In genomic region chr17:40443196-40443987, GRCh38 we compare ENCODE assay signal across 8 cellular contexts. TPM values are rescaled to one million over a fixed set of nuclear protein-coding genes. Genes with fewer than 3 reads are reported as not detected.
A peak's percentile ranks its signal among the peaks of the same experiment; 100 is the strongest.
DNase-seq lines count a peak whose midpoint lies in the region; ATAC-seq, FAIRE-seq and TF ChIP-seq lines count a peak whose summit lies in the region.

IGFBP4 (plus strand) TSS chr17:40443450; CDS start chr17:40443736, 286 bp downstream.

- no peaks in the 10 kb centered on the region for H3K9me3 ChIP-seq in HepG2 (ENCODE audit: low read length)

- peak within 1 kb of the TSS; percentile 98 for H3K4me2 ChIP-seq in HepG2 (ENCODE audit: low read depth, low read length)

- TF ChIP-seq EP300 in HepG2 (IDR thresholded peaks at IDR 0.05; ENCODE audit: low read depth in 2 of 2, low read length in 2 of 2) (no peak), HepG2 (CRISPR knock-in tag; IDR thresholded peaks at IDR 0.05; ENCODE audit: borderline replicate concordance) (no peak)

- POLR2A ChIA-PET in HepG2 (lab: Yijun Ruan, JAX): interaction anchor here (0.7 to 1.8 kb wide), 8 partner anchors 8 to 117 kb away, joined by 3 to 8 read pairs (median 5); partner anchors contain the start of gene TOP2A

- peak in 1 of 2 experiments; percentile 33; a peak in 1 of 4 replicates for TF ChIP-seq POLR2A in HepG2 (IDR thresholded peaks at IDR 0.05; ENCODE audit: insufficient read depth in 1 of 2, low read depth in 2 of 2, low read length in 2 of 2)

- 19% methylated on average over 31 of the region's 98 CpGs for WGBS in HepG2 (ENCODE audit: low lambda C conversion rate)

- TF ChIP-seq CTCF in 22Rv1 (IDR thresholded peaks at IDR 0.05) (peak; percentile 84), HepG2 (CRISPR knock-in tag; IDR thresholded peaks at IDR 0.05) (peak; percentile 92)

- no peaks in the 10 kb centered on the region for H3K79me2 ChIP-seq in HepG2 (ENCODE audit: insufficient read depth, low read length)

- H3K4me3 ChIP-seq in HepG2 (replicated peaks in 1 of 3; ENCODE audit: insufficient read depth in 1 of 3, low read depth in 2 of 3, low read length in 3 of 3): peak within 1 kb of the TSS; percentile 38 to 81 (median 67)

- no peak within 1 kb of the TSS for H2AFZ ChIP-seq in HepG2 (ENCODE audit: low read length)

- H3K4me1 ChIP-seq in HepG2 (ENCODE audit: insufficient read depth, low read length): peaks cover 54% of the 10 kb centered on the region

- CTCF ChIA-PET in HepG2 (lab: Yijun Ruan, JAX; ENCODE audit: low intra/inter-chr PET ratio, low total read pairs): interaction anchor here (0.8 to 1.9 kb wide), 4 partner anchors 44 to 117 kb away, joined by 3 to 8 read pairs (median 4); no protein-coding TSS in a partner anchor

- H3K27me3 ChIP-seq in HepG2 (ENCODE audit: control insufficient read depth in 1 of 2, insufficient read depth in 2 of 2, low read length in 2 of 2): peaks cover 1 to 6% of the 10 kb centered on the region in 2 experiments; a peak in 3 of 5 replicates

- in situ Hi-C loops in HepG2 (cut with HindIII; ENCODE audit: extremely low pct_ligation_motif_present, low pct_unique_long_range_greater_than_20kb): loop anchor here (5.0 kb wide), 2 partner anchors 89 to 119 kb away; no protein-coding TSS in a partner anchor

- TF ChIP-seq RAD21 in HepG2 (CRISPR knock-in tag; IDR thresholded peaks at IDR 0.05): peak; percentile 87

- DNase-seq in NCI-H510A (lab: John Stamatoyannopoulos, UW) (peak; percentile 64), dermis blood vessel endothelial cell (peak; percentile 86), HepG2 (ENCODE audit: low spot score) (peak; percentile 69)
- DNase-seq in activated CD4-positive, alpha-beta T cell treated with anti-CD3 and anti-CD28 coated beads, Interleukin-2, amount 50 U/mL, for 4 hours: peak; percentile 54 to 57
- DNase-seq in stimulated activated CD4-positive, alpha-beta T cell treated with anti-CD3 and anti-CD28 coated beads, Interleukin-4, amount 100 ng/mL, for 24 hours: peak; percentile 66

- no peak within 1 kb of the TSS for H3K27ac ChIP-seq in 22Rv1
- no peak within 1 kb of the TSS for H3K27ac ChIP-seq in HepG2 (ENCODE audit: extremely low read length, insufficient read depth, low read length)

- no peaks in the 10 kb centered on the region for H4K20me1 ChIP-seq in HepG2 (ENCODE audit: insufficient read depth, low read length)

- no TSS peak for BruUV-seq in HepG2 (replicated peaks; lab: Mats Ljungman, UMichigan)

- no peak for FAIRE-seq in HepG2 (lab: Jason Lieb, UNC)

- ATAC-seq in GM19463 (IDR thresholded peaks at IDR 0.05; ENCODE audit: unreplicated experiment): peak; percentile 50
- peak; percentile 68 for ATAC-seq in HepG2
- ATAC-seq in HG03460 (IDR thresholded peaks at IDR 0.05; ENCODE audit: unreplicated experiment): no peak

- peak within 1 kb of the TSS; percentile 20 for H3K9ac ChIP-seq in HepG2 (ENCODE audit: insufficient read depth, low read depth, low read length)

- intact Hi-C loops in HepG2 (cut with micrococcal nuclease; ENCODE audit: unreplicated experiment): loop anchor here (2.0 kb wide), 1 partner anchor 19 kb away; no protein-coding TSS in a partner anchor

- no peaks in the 10 kb centered on the region for H3K36me3 ChIP-seq in HepG2 (replicated peaks in 1 of 2; ENCODE audit: control insufficient read depth in 1 of 2, insufficient read depth in 2 of 2, low read length in 2 of 2)

TF ChIP-seq in HepG2, 621 proteins besides CTCF, POLR2A, EP300 and RAD21 (continues in another document):
- TF ChIP-seq DPF2 (CRISPR knock-in tag; IDR thresholded peaks at IDR 0.05; ENCODE audit: borderline replicate concordance, low read depth): no peak
- 0 out of 2 replicates have a peak, but pooled peaks have one; percentile 75 for TF ChIP-seq SATB2 (CRISPR knock-in tag; IDR thresholded peaks at IDR 0.05)
- no peak for TF ChIP-seq TFAP4 (IDR thresholded peaks at IDR 0.05; ENCODE audit: borderline replicate concordance, low read depth)
- no peak for TF ChIP-seq RARG (CRISPR knock-in tag; IDR thresholded peaks at IDR 0.05; ENCODE audit: low read depth)
- peak; percentile 22 for TF ChIP-seq SKI (IDR thresholded peaks at IDR 0.05; ENCODE audit: partially characterized antibody)
- TF ChIP-seq ZBTB34 (CRISPR knock-in tag; IDR thresholded peaks at IDR 0.05): 0 out of 2 replicates have a peak, but pooled peaks have one; percentile 19
- TF ChIP-seq ZBTB7B (CRISPR knock-in tag; IDR thresholded peaks at IDR 0.05): peak; percentile 43; the same call in 1 of the 2 replicates
- TF ChIP-seq ZBTB7A (CRISPR knock-in tag; IDR thresholded peaks at IDR 0.05): peak; percentile 11; the same call in 1 of the 2 replicates
- TF ChIP-seq ISL2 (CRISPR knock-in tag; IDR thresholded peaks at IDR 0.05): no peak
- TF ChIP-seq JUN (CRISPR knock-in tag; IDR thresholded peaks at IDR 0.05): no peak
- TF ChIP-seq ZKSCAN8 (CRISPR knock-in tag; IDR thresholded peaks at IDR 0.05; ENCODE audit: borderline replicate concordance): no peak
- peak; percentile 18 for TF ChIP-seq TEAD3 (CRISPR knock-in tag; optimal IDR thresholded peaks at IDR 0.05; ENCODE audit: borderline replicate concordance)
- TF ChIP-seq MNT (IDR thresholded peaks at IDR 0.05): no peak
- TF ChIP-seq ZFP1 (CRISPR knock-in tag; IDR thresholded peaks at IDR 0.05): 0 out of 2 replicates have a peak, but pooled peaks have one; percentile 27
- TF ChIP-seq ATF1 (CRISPR knock-in tag; IDR thresholded peaks at IDR 0.05): no peak
- TF ChIP-seq ZEB1 (IDR thresholded peaks at IDR 0.05; ENCODE audit: insufficient replicate concordance, low read depth): no peak

RNA-seq across cellular contexts. Expression of gene IGFBP4, which starts in this region (rescaled TPM):
- total RNA-seq in dermis blood vessel endothelial cell (375 and 706 TPM in 2 replicates), HepG2 (2016; rRNA removed; fragmentation: Illumina TruSeq; extraction: Trizol) (4.1 and 4.9 TPM in 2 replicates)
- 3.4 and 4.0 TPM in 2 replicates for total RNA-seq in HepG2 (2016; cell fraction: cytosol; rRNA removed; fragmentation: Illumina TruSeq; extraction: Trizol; ENCODE audit: low read depth)
- total RNA-seq in HepG2 (2016; cell fraction: insoluble cytoplasmic fraction; rRNA removed; fragmentation: Illumina TruSeq; extraction: Trizol): 3.5 and 4.8 TPM in 2 replicates
- total RNA-seq in HepG2 (2016; cell fraction: membrane; rRNA removed; fragmentation: Illumina TruSeq; extraction: Trizol): 10.9 and 13.2 TPM in 2 replicates
- total RNA-seq in HepG2 (2016; cell fraction: nucleus; rRNA removed; fragmentation: Illumina TruSeq; extraction: Trizol): 10.1 and 10.9 TPM in 2 replicates
- 43.6 and 49.0 TPM in 2 replicates for polyA plus RNA-seq in HepG2 (2011; rRNA removed)
- 42.1 and 55.6 TPM in 2 replicates for polyA plus RNA-seq in HepG2 (2011; cell fraction: cytosol; rRNA removed)
- polyA plus RNA-seq in HepG2 (2011; cell fraction: nucleus; rRNA removed): 26.0 and 26.1 TPM in 2 replicates
- 23.1 and 40.9 TPM in 2 replicates for polyA plus RNA-seq in HepG2 (2012)
- 11.4 and 15.1 TPM in 2 replicates for polyA plus RNA-seq in HepG2 (2016; cell fraction: cytosol; fragmentation: Illumina TruSeq; extraction: Trizol; ENCODE audit: low read depth)
- 10.4 and 12.4 TPM in 2 replicates for polyA plus RNA-seq in HepG2 (2016; cell fraction: insoluble cytoplasmic fraction; fragmentation: Illumina TruSeq; extraction: Trizol; ENCODE audit: low read depth)
- polyA plus RNA-seq in HepG2 (2016; cell fraction: membrane; fragmentation: Illumina TruSeq; extraction: Trizol; ENCODE audit: low read depth): 18.8 and 25.1 TPM in 2 replicates
- polyA plus RNA-seq in HepG2 (2016; cell fraction: nucleus; fragmentation: Illumina TruSeq; extraction: Trizol; ENCODE audit: insufficient read depth, low read depth): 24.8 and 29.0 TPM in 2 replicates
- polyA minus RNA-seq in HepG2 (2011; rRNA and poly(A)+ RNA removed; ENCODE audit: low replicate concordance): 0.19 and 99.5 TPM in 2 replicates
- 36.8 and 40.1 TPM in 2 replicates for polyA minus RNA-seq in HepG2 (2011; cell fraction: cytosol; rRNA and poly(A)+ RNA removed)
- 12.3 and 12.9 TPM in 2 replicates for polyA minus RNA-seq in HepG2 (2011; cell fraction: nucleus; rRNA and poly(A)+ RNA removed)

Comparison
In these comparisons a context has a peak if more than half of its experiments do, and no peak if none do; other contexts are left out.
1. RNA of gene IGFBP4 (total RNA-seq): 375 to 706 TPM in dermis blood vessel endothelial cell; 3.4 to 13.2 TPM in HepG2; every median in the first group is over 10 times any median in the second.
2. Peak in every context shown above with its lines, with median percentiles within 50 percentile points of each other: DNase-seq.